Comparison of ENCODE assay signal across 18 cellular contexts in genomic region chr10:60629332-60629731, GRCh38.
A peak's percentile ranks its signal among the peaks of the same experiment; 100 is the strongest.
DNase-seq lines count a peak whose midpoint lies in the region; ATAC-seq and TF ChIP-seq lines count a peak whose summit lies in the region.
"Had no signal": no experiment of that assay in that cellular context is flagged by ENCODE, and none has a peak within 500 bp of the region (broad histone marks: within the 10 kb centered on the region; RNA-seq: fewer than 3 reads in every experiment).

No MANE protein-coding gene starts in this region.

- H3K9me3 Mint-ChIP-seq in memory B cell, result no peaks in the 10 kb centered on the region
- no peaks in the 10 kb centered on the region for H3K9me3 Mint-ChIP-seq in natural killer cell treated with Interleukin-12 subunit alpha and Interleukin-12 subunit beta and Interleukin-15 and Interleukin-18, amount 100 ng/mL, for 72 hours
- H3K9me3 Mint-ChIP-seq: CD8-positive, alpha-beta memory T cell; H9 had no signal

- no peak for TF ChIP-seq CTCF in gastrocnemius medialis (IDR thresholded peaks at IDR 0.05 in 4 of 5, conservative IDR thresholded peaks at IDR 0.05 in 1 of 5)

- peak; percentile 41 for DNase-seq in Ammon's horn (ENCODE audit: low spot score)
- DNase-seq in Karpas-422, result peak; percentile 48
- DNase-seq in NCI-H748 treated with DMSO at 0.1 percent for 48 hours (lab: John Stamatoyannopoulos, UW), result peak; percentile 20
- DNase-seq in memory B cell (ENCODE audit: low spot score in 2 of 2), result no peak
- DNase-seq in gastrocnemius medialis, result no peak
- DNase-seq in natural killer cell treated with Interleukin-12 subunit alpha and Interleukin-12 subunit beta and Interleukin-15 and Interleukin-18, amount 100 ng/mL, for 72 hours (ENCODE audit: low spot score), result no peak
- DNase-seq: C1 segment of cervical spinal cord; CD8-positive, alpha-beta memory T cell; H9; MM.1S; NCI-H1105; NCI-H1694 treated with DMSO at 0.1 percent for 48 hours; NCI-H446; NCI-H526 treated with DMSO at 0.1 percent for 48 hours; Peyer's patch; SW 1271 had no signal

- peaks cover 4% of the 10 kb centered on the region; the same call in 1 of the 2 replicates for H3K4me1 ChIP-seq in Karpas-422 (ENCODE audit: low read length)
- no peaks in the 10 kb centered on the region for H3K4me1 ChIP-seq in gastrocnemius medialis

- H3K4me3 ChIP-seq in Karpas-422 (ENCODE audit: low read length) (no peak overlapping the region), gastrocnemius medialis (no peak overlapping the region)
- H3K4me3 ChIP-seq: Peyer's patch had no signal

- in situ Hi-C loops in gastrocnemius medialis (cut with MboI; ENCODE audit: low sequenced_read_pairs in 4 of 4), result loop anchor here in 1 of 4 donors (25.0 kb wide), 2 partner anchors 192 to 542 kb away; no protein-coding TSS in a partner anchor

- H3K4me2 ChIP-seq in Karpas-422 (ENCODE audit: low read depth, low read length, poor library complexity, severe bottlenecking), result no peak overlapping the region

- H3K4me1 Mint-ChIP-seq in memory B cell, result peaks cover 11% of the 10 kb centered on the region
- no peaks in the 10 kb centered on the region for H3K4me1 Mint-ChIP-seq in natural killer cell treated with Interleukin-12 subunit alpha and Interleukin-12 subunit beta and Interleukin-15 and Interleukin-18, amount 100 ng/mL, for 72 hours (ENCODE audit: low read depth in 2 of 2)

- no peak overlapping the region for H3K27ac Mint-ChIP-seq in memory B cell
- H3K27ac Mint-ChIP-seq in natural killer cell treated with Interleukin-12 subunit alpha and Interleukin-12 subunit beta and Interleukin-15 and Interleukin-18, amount 100 ng/mL, for 72 hours, result no peak overlapping the region
- H3K27ac Mint-ChIP-seq: CD8-positive, alpha-beta memory T cell; IgD-negative memory B cell had no signal

- ATAC-seq in memory B cell (ENCODE audit: low read depth), result peak; percentile 29
- no peak for ATAC-seq in gastrocnemius medialis
- no peak for ATAC-seq in natural killer cell treated with Interleukin-12 subunit alpha and Interleukin-12 subunit beta and Interleukin-15 and Interleukin-18, amount 100 ng/mL, for 72 hours
- no peak for ATAC-seq in SK-N-SH treated with all-trans-retinoic acid at 6 μM for 48 hours

- no peaks in the 10 kb centered on the region for H3K9me2 ChIP-seq in Karpas-422 (replicated peaks; ENCODE audit: insufficient read depth, low read length)

- no peak for TF ChIP-seq POLR2A in gastrocnemius medialis (IDR thresholded peaks at IDR 0.05)

- H3K9me3 ChIP-seq in Karpas-422 (ENCODE audit: low read length) (no peaks in the 10 kb centered on the region), gastrocnemius medialis (no peaks in the 10 kb centered on the region)
- H3K9me3 ChIP-seq: Peyer's patch had no signal

- H3K27me3 ChIP-seq in Karpas-422 (ENCODE audit: low read length), result no peaks in the 10 kb centered on the region
- no peaks in the 10 kb centered on the region for H3K27me3 ChIP-seq in gastrocnemius medialis
- H3K27me3 ChIP-seq: Peyer's patch had no signal

- H3K79me2 ChIP-seq in Karpas-422 (ENCODE audit: low read length), result no peaks in the 10 kb centered on the region

- intact Hi-C loops in gastrocnemius medialis (cut with DNase I; ENCODE audit: low total_unique reads), result no loop called here

- H3K27ac ChIP-seq in Karpas-422 (ENCODE audit: low read length), result no peak overlapping the region
- H3K27ac ChIP-seq in gastrocnemius medialis, result no peak overlapping the region

- peaks cover 1% of the 10 kb centered on the region for H3K27me3 Mint-ChIP-seq in memory B cell
- H3K27me3 Mint-ChIP-seq in natural killer cell treated with Interleukin-12 subunit alpha and Interleukin-12 subunit beta and Interleukin-15 and Interleukin-18, amount 100 ng/mL, for 72 hours, result peaks cover 0 to 6% of the 10 kb centered on the region in 2 donors
- H3K27me3 Mint-ChIP-seq: IgD-negative memory B cell had no signal

- no peak overlapping the region for H3K4me3 Mint-ChIP-seq in memory B cell
- no peak overlapping the region for H3K4me3 Mint-ChIP-seq in natural killer cell treated with Interleukin-12 subunit alpha and Interleukin-12 subunit beta and Interleukin-15 and Interleukin-18, amount 100 ng/mL, for 72 hours
- H3K4me3 Mint-ChIP-seq: CD8-positive, alpha-beta memory T cell; H9; IgD-negative memory B cell had no signal

- H2AFZ ChIP-seq in Karpas-422 (ENCODE audit: low read length), result no peak overlapping the region

- H4K20me1 ChIP-seq in Karpas-422 (ENCODE audit: insufficient read depth, low read depth, low read length), result no peaks in the 10 kb centered on the region

- H3K36me3 ChIP-seq in Karpas-422 (ENCODE audit: insufficient read depth, low read length) (no peaks in the 10 kb centered on the region), gastrocnemius medialis (no peaks in the 10 kb centered on the region)
- H3K36me3 ChIP-seq: Peyer's patch had no signal

- peaks cover 12% of the 10 kb centered on the region for H3K36me3 Mint-ChIP-seq in memory B cell
- no peaks in the 10 kb centered on the region for H3K36me3 Mint-ChIP-seq in natural killer cell treated with Interleukin-12 subunit alpha and Interleukin-12 subunit beta and Interleukin-15 and Interleukin-18, amount 100 ng/mL, for 72 hours

- no peak overlapping the region for H3K9ac ChIP-seq in Karpas-422 (ENCODE audit: low read length)

TF ChIP-seq in SK-N-SH treated with all-trans-retinoic acid at 6 μM for 48 hours, 23 proteins besides CTCF, POLR2A, EP300 and RAD21:
- TF ChIP-seq TSHZ2 (CRISPR knock-in tag; IDR thresholded peaks at IDR 0.05) (no peak), BACH2 (CRISPR knock-in tag; IDR thresholded peaks at IDR 0.05; ENCODE audit: borderline replicate concordance) (no peak)
TF ChIP-seq in SK-N-SH treated with all-trans-retinoic acid at 6 μM for 48 hours: peak in this region for 0.

Comparison
In these comparisons a context has a peak if more than half of its experiments do, and no peak if none do; other contexts are left out.
1. DNase-seq: peak in Ammon's horn (single experiment), Karpas-422 (single experiment) and NCI-H748 treated with DMSO at 0.1 percent for 48 hours (single experiment); none in memory B cell (0 of 2), gastrocnemius medialis (0 of 2) and natural killer cell treated with Interleukin-12 subunit alpha and Interleukin-12 subunit beta and Interleukin-15 and Interleukin-18, amount 100 ng/mL, for 72 hours (single experiment).